Comparison of ENCODE assay signal across 1 cellular context in the genomic region with DNA sequence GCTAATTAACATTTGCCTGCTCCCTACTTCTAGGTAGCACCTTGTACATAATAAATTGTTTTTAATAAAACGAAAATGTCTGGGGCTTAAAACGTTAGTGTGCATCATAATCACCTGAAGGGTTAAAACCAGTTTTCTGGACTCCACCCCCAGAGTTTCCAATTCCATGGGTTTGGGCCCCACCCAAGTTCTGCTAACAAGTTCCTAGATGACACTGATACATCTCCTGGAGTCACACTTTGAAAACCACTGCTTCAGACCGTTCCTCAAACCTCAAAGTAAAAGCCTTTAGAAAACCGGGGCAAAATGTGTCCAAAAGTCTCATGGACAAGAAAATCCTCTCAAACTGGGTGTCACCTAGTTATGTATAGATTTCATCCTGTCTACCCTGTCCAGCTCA.
TF ChIP-seq lines count a peak whose summit lies in the region.

No MANE protein-coding gene starts in this region.

TF ChIP-seq in H1, 55 proteins besides CTCF, POLR2A, EP300 and RAD21:
- TF ChIP-seq, protein P1, sequence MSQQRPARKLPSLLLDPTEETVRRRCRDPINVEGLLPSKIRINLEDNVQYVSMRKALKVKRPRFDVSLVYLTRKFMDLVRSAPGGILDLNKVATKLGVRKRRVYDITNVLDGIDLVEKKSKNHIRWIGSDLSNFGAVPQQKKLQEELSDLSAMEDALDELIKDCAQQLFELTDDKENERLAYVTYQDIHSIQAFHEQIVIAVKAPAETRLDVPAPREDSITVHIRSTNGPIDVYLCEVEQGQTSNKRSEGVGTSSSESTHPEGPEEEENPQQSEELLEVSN (IDR thresholded peaks at IDR 0.05) = no peak
- TF ChIP-seq TAF7 (optimal IDR thresholded peaks at IDR 0.05; ENCODE audit: borderline replicate concordance, low read depth, low read length) = no peak
- TF ChIP-seq RNF2 (IDR thresholded peaks at IDR 0.05; ENCODE audit: borderline replicate concordance, low read depth, low read length, missing control alignments, poor library complexity, severe bottlenecking) = no peak
- TF ChIP-seq NANOG (IDR thresholded peaks at IDR 0.05; ENCODE audit: insufficient read depth, low read depth, low read length, poor library complexity, severe bottlenecking) = no peak
- no peak for TF ChIP-seq JUN (IDR thresholded peaks at IDR 0.05; ENCODE audit: low read depth, low read length)
- no peak for TF ChIP-seq RBBP5 (IDR thresholded peaks at IDR 0.05; ENCODE audit: borderline replicate concordance, low read depth, low read length)
- TF ChIP-seq RFX5 (IDR thresholded peaks at IDR 0.05; ENCODE audit: borderline replicate concordance, low read depth, low read length) = no peak
- TF ChIP-seq EGR1 (IDR thresholded peaks at IDR 0.05; ENCODE audit: borderline replicate concordance, low read depth, low read length) = no peak
- no peak for TF ChIP-seq HDAC6 (IDR thresholded peaks at IDR 0.05; ENCODE audit: low read depth, low read length)
- no peak for TF ChIP-seq POU5F1 (IDR thresholded peaks at IDR 0.05; ENCODE audit: low read depth, low read length)
- no peak for TF ChIP-seq SIRT6 (IDR thresholded peaks at IDR 0.05; ENCODE audit: low read length)
- TF ChIP-seq CBX8 (IDR thresholded peaks at IDR 0.05; ENCODE audit: borderline replicate concordance, low read depth, low read length) = no peak
- no peak for TF ChIP-seq CREB1 (IDR thresholded peaks at IDR 0.05)
